8 cellular contexts compared by ENCODE assay signal in the genomic region with DNA sequence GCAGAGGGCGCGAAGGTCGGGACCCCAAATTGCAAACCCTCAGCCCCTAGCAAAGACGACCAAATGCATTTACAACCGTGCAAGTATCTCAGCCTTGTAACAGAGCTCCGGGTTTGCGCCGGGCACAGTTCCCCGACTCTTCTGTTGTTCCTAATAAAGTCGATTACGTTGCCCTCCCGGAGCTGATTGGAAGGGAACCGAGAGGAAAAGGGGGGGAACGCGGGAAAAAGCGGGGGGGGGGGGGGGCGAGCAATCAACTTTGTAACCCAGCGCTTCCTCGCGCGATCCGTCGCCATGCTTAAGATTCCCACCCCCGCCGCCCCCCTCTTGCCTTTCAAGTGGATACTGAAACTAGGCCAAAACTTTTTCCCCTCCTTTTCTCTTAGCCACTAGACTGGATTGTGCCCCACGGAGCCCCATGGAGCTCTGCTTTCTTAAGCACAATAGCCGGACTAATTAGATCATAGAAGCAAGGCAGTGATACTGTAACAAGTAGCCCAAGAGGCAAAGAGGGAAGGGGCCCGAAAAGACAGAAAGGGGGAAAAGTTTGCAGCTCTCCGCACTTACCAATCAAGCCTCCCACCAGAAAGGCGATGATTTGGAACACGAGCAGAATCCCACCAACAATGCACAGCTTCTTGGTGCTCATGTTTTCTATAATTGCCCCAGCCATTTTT. TPM values are rescaled to one million over a fixed set of nuclear protein-coding genes. Genes with fewer than 3 reads are reported as not detected.
DNase-seq lines count a peak whose midpoint lies in the region; ATAC-seq and TF ChIP-seq lines count a peak whose summit lies in the region.

No MANE protein-coding gene starts in this region.

- H3K27me3 ChIP-seq in HUES48 (ENCODE audit: control insufficient read depth, insufficient read depth, low read length) (peaks cover 100% of the 10 kb centered on the region), adipocyte (replicated peaks; ENCODE audit: control insufficient read depth, insufficient read depth, low read length) (no peaks in the 10 kb centered on the region), left ventricle myocardium inferior (ENCODE audit: low read depth) (no peaks in the 10 kb centered on the region)

- H3K9me3 ChIP-seq in HUES48 (ENCODE audit: control insufficient read depth, insufficient read depth, low read length), result no peaks in the 10 kb centered on the region
- no peaks in the 10 kb centered on the region for H3K9me3 ChIP-seq in adipocyte (ENCODE audit: control insufficient read depth, low read length)
- no peaks in the 10 kb centered on the region for H3K9me3 ChIP-seq in left ventricle myocardium inferior (replicated peaks)

- H3K27ac ChIP-seq in HUES48 (ENCODE audit: low read depth, low read length), result peak overlapping the region; percentile 78
- peak overlapping the region; percentile 83 for H3K27ac ChIP-seq in left ventricle myocardium inferior (replicated peaks)

- H3K4me1 ChIP-seq in HUES48 (ENCODE audit: control insufficient read depth, insufficient read depth, low read length) (peaks cover 29% of the 10 kb centered on the region), adipocyte (ENCODE audit: control insufficient read depth, insufficient read depth, low read length) (peaks cover 37% of the 10 kb centered on the region), left ventricle myocardium inferior (peaks cover 60% of the 10 kb centered on the region)

- H3K4me3 ChIP-seq in HUES48 (ENCODE audit: low read depth, low read length) (peak overlapping the region; percentile 72), adipocyte (ENCODE audit: low read length) (peak overlapping the region; percentile 100), left ventricle myocardium inferior (peak overlapping the region; percentile 78)

- TF ChIP-seq CTCF in left ventricle myocardium inferior (IDR thresholded peaks at IDR 0.05; ENCODE audit: borderline replicate concordance), result no peak

- H3K9ac ChIP-seq in HUES48 (ENCODE audit: low read depth, low read length), result no peak overlapping the region
- peak overlapping the region; percentile 97 for H3K9ac ChIP-seq in adipocyte (ENCODE audit: low read length)

- no peaks in the 10 kb centered on the region for H3K36me3 ChIP-seq in HUES48 (ENCODE audit: control insufficient read depth, insufficient read depth, low read length)
- H3K36me3 ChIP-seq in adipocyte (ENCODE audit: control insufficient read depth, insufficient read depth, low read length, severe bottlenecking), result peaks cover 2% of the 10 kb centered on the region
- no peaks in the 10 kb centered on the region for H3K36me3 ChIP-seq in left ventricle myocardium inferior

- ATAC-seq in HG03280 (IDR thresholded peaks at IDR 0.05; ENCODE audit: unreplicated experiment), result no peak

- DNase-seq in Ammon's horn (ENCODE audit: low spot score) (peak; percentile 40), adipocyte (ENCODE audit: low read depth) (peak; percentile 92), left ventricle myocardium inferior (peak; percentile 65), posterior vena cava (ENCODE audit: low spot score) (peak; percentile 85), NOMO-1 treated with dmso at 0.1 percent for 144 hours (lab: John Stamatoyannopoulos, UW; ENCODE audit: unreplicated experiment) (no peak), MV-4-11 (lab: John Stamatoyannopoulos, UW) (no peak)

- intact Hi-C loops in left ventricle myocardium inferior (cut with micrococcal nuclease), result no loop called here
- intact Hi-C loops in posterior vena cava (cut with DNase I), result loop anchor here (2.0 to 10.0 kb wide), 2 partner anchors 87 to 93 kb away; no protein-coding TSS in a partner anchor

RNA-seq across cellular contexts. Expression of gene WLS, which starts 0.6 kb away (rescaled TPM):
- total RNA-seq in left ventricle myocardium inferior (113 TPM), posterior vena cava (10 to 100 TPM; 53.3 to 83.6 TPM)

Comparison
In these comparisons a context has a peak if more than half of its experiments do, and no peak if none do; other contexts are left out.
1. DNase-seq: peak in Ammon's horn (single experiment), adipocyte (single experiment), left ventricle myocardium inferior (single experiment) and posterior vena cava (single experiment); none in NOMO-1 treated with dmso at 0.1 percent for 144 hours (single experiment) and MV-4-11 (single experiment).
2. Peak in every context shown above with its lines, with median percentiles within 50 percentile points of each other: H3K4me3 ChIP-seq.